Comparison of ENCODE assay signal across 22 cellular contexts in genomic region chr5:131245948-131246347, GRCh38.
"Had no signal": no experiment of that assay in that cellular context is flagged by ENCODE, and none has a peak within 500 bp of the region (broad histone marks: within the 10 kb centered on the region; RNA-seq: fewer than 3 reads in every experiment).

No MANE protein-coding gene starts in this region.

- H3K4me1 ChIP-seq: breast epithelium had no signal

- H3K4me3 ChIP-seq: breast epithelium had no signal

- H3K27ac Mint-ChIP-seq: activated CD8-positive, alpha-beta memory T cell treated with anti-CD3 and anti-CD28 coated beads, Interleukin-2, amount 10 ng/mL, durations not matched to agents 7 days and 5 days; activated naive CD4-positive, alpha-beta T cell treated with anti-CD3 and anti-CD28 coated beads, Interleukin-2, amount 50 U/mL, for 24 hours; activated T-cell treated with anti-CD3 and anti-CD28 coated beads, Interleukin-2, amount 50 U/mL, for 24 hours; activated T-helper 1 cell treated with anti-CD3 and anti-CD28 coated beads, Interleukin-12 subunit alpha, Interleukin-12 subunit beta, Interleukin-2, Interleukin-4 antibody, amounts not matched to agents 30 ng/mL and 10 ng/mL and 1 ng/mL, durations not matched to agents 14 hours and 24 hours and 36 hours; T-helper 1 cell treated with Interleukin-12 subunit alpha and Interleukin-12 subunit beta and Interleukin-4 antibody, amounts not matched to agents 30 μg/mL and 1 μg/mL, for 36 hours; WTC11 had no signal

- H3K4me2 ChIP-seq: KMS-11 had no signal

- H3K9ac ChIP-seq: KMS-11 had no signal

- H3K27me3 Mint-ChIP-seq: activated CD8-positive, alpha-beta memory T cell treated with anti-CD3 and anti-CD28 coated beads, Interleukin-2, amount 10 ng/mL, durations not matched to agents 7 days and 5 days; activated naive CD4-positive, alpha-beta T cell treated with anti-CD3 and anti-CD28 coated beads, Interleukin-2, amount 50 U/mL, for 24 hours; activated T-cell treated with anti-CD3 and anti-CD28 coated beads, Interleukin-2, amount 50 U/mL, for 24 hours had no signal

- H3K27ac ChIP-seq: breast epithelium, KMS-11 had no signal

- H3K4me1 Mint-ChIP-seq: WTC11 had no signal

- H3K4me3 Mint-ChIP-seq: activated CD8-positive, alpha-beta memory T cell treated with anti-CD3 and anti-CD28 coated beads, Interleukin-2, amount 10 ng/mL, durations not matched to agents 7 days and 5 days; activated naive CD4-positive, alpha-beta T cell treated with anti-CD3 and anti-CD28 coated beads, Interleukin-2, amount 50 U/mL, for 24 hours; activated T-cell treated with anti-CD3 and anti-CD28 coated beads, Interleukin-2, amount 50 U/mL, for 24 hours; activated T-helper 1 cell treated with anti-CD3 and anti-CD28 coated beads, Interleukin-12 subunit alpha, Interleukin-12 subunit beta, Interleukin-2, Interleukin-4 antibody, amounts not matched to agents 30 ng/mL and 10 ng/mL and 1 ng/mL, durations not matched to agents 14 hours and 24 hours and 36 hours; IgD-negative memory B cell; T-helper 1 cell treated with Interleukin-12 subunit alpha and Interleukin-12 subunit beta and Interleukin-4 antibody, amounts not matched to agents 30 μg/mL and 1 μg/mL, for 36 hours; WTC11 had no signal

- H3K36me3 ChIP-seq: breast epithelium had no signal

- ATAC-seq: activated CD8-positive, alpha-beta memory T cell treated with anti-CD3 and anti-CD28 coated beads, Interleukin-2, amount 10 ng/mL, durations not matched to agents 7 days and 5 days; WTC11 had no signal

- H3K9me3 Mint-ChIP-seq: activated naive CD4-positive, alpha-beta T cell treated with anti-CD3 and anti-CD28 coated beads, Interleukin-2, amount 50 U/mL, for 24 hours; activated T-cell treated with anti-CD3 and anti-CD28 coated beads, Interleukin-2, amount 50 U/mL, for 24 hours had no signal

- H3K27me3 ChIP-seq: breast epithelium had no signal

- DNase-seq: activated CD4-positive, alpha-beta T cell treated with anti-CD3 and anti-CD28 coated beads for 48 hours; activated CD4-positive, alpha-beta T cell treated with anti-CD3 and anti-CD28 coated beads, Interleukin-2, amount 50 U/mL, for 4 hours; activated CD4-positive, CD25-positive, alpha-beta regulatory T cell treated with anti-CD3 and anti-CD28 coated beads, Interleukin-2, amount 50 U/mL, for 72 hours; activated CD8-positive, alpha-beta memory T cell treated with anti-CD3 and anti-CD28 coated beads, Interleukin-2, amount 10 ng/mL, durations not matched to agents 7 days and 5 days; activated effector memory CD4-positive, alpha-beta T cell treated with Interleukin-2 at 50 U/mL for 16 hours; activated naive CD4-positive, alpha-beta T cell; activated T-cell treated with anti-CD3 and anti-CD28 coated beads, Interleukin-2, amount 50 U/mL, for 24 hours; aorta; NCI-H1092; NCI-H1436; NCI-H1694 treated with DMSO at 0.1 percent for 48 hours; NCI-H2029 treated with DMSO at 0.1 percent for 48 hours; NCI-H446; NCI-H524; SHP77 treated with DMSO at 0.1 percent for 48 hours had no signal

- H3K36me3 Mint-ChIP-seq: IgD-negative memory B cell had no signal
